4 cellular contexts compared by ENCODE assay signal in genomic region chr9:127345566-127345965, GRCh38.
"Had no signal": no experiment of that assay in that cellular context is flagged by ENCODE, and none has a peak within 500 bp of the region (broad histone marks: within the 10 kb centered on the region; RNA-seq: fewer than 3 reads in every experiment).

No MANE protein-coding gene starts in this region.

- H2AFZ ChIP-seq: GM23338 had no signal

- H3K4me2 ChIP-seq: GM23338 had no signal

- DNase-seq: H9, HCEC 1CT, IMR-90 had no signal

- H3K4me3 ChIP-seq: GM23338 had no signal
